8 cellular contexts compared by ENCODE assay signal in the genomic region with DNA sequence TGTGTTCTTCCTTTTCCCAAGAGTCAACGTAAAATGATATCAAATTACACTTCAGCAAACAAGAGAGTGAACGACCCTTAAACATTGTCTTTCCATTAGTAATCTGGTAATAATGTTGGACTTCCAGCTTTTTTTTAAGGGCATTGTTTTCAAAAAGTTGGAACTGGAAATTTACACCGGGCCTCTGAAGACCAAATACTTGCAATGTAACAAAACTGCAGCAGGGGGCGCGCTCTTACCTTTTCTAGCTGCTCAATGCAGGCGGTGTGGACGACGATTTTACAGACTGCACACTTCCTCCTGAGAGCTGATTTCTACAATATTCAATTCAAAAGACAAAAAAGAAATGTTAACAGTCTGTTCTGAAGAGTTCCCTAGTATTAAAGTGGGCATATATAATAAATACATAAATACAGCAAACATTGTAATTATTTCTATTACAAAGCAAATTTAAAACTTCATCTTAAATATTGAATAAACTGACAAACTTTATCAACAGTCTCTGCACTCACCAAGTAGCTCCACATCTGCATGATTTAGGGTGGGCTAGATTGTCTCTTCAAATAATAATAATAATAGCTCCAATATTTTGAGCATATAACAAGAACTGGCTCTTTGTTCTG.
DNase-seq lines count a peak whose midpoint lies in the region; TF ChIP-seq lines count a peak whose summit lies in the region.

No MANE protein-coding gene starts in this region.

- no peak for TF ChIP-seq EP300 in ovary (IDR thresholded peaks at IDR 0.05)

- in situ Hi-C loops in GM23248 (cut with MboI): no loop called here

- TF ChIP-seq POLR2A in ovary (IDR thresholded peaks at IDR 0.05): no peak
- TF ChIP-seq POLR2A in uterus (IDR thresholded peaks at IDR 0.05): no peak

- H2AFZ ChIP-seq in GM23248: peak overlapping the region; percentile 78

- peaks cover 5% of the 10 kb centered on the region; the same call in 1 of the 2 replicates for H3K79me2 ChIP-seq in GM23248 (ENCODE audit: insufficient read depth)

- peaks cover 32% of the 10 kb centered on the region for H3K4me1 ChIP-seq in GM23248 (ENCODE audit: insufficient read depth)
- H3K4me1 ChIP-seq in ovary (ENCODE audit: insufficient read depth): no peaks in the 10 kb centered on the region
- H3K4me1 ChIP-seq in uterus: no peaks in the 10 kb centered on the region

- H4K20me1 ChIP-seq in GM23248 (ENCODE audit: insufficient read depth): no peaks in the 10 kb centered on the region

- no peaks in the 10 kb centered on the region for H3K9me2 ChIP-seq in GM23248 (ENCODE audit: insufficient read depth)

- intact Hi-C loops in ovary (cut with DNase I) (loop anchor here in 2 of 4 donors (5.0 to 10.0 kb wide), 3 partner anchors 238 to 358 kb away; no protein-coding TSS in a partner anchor), uterus (cut with DNase I; ENCODE audit: low total_unique reads) (loop anchor here (10.0 kb wide), 1 partner anchor 238 kb away; no protein-coding TSS in a partner anchor)

- no peaks in the 10 kb centered on the region for H3K9me3 ChIP-seq in GM23248 (ENCODE audit: low read depth)
- H3K9me3 ChIP-seq in ovary: no peaks in the 10 kb centered on the region
- H3K9me3 ChIP-seq in uterus: no peaks in the 10 kb centered on the region

- H3K36me3 ChIP-seq in GM23248 (ENCODE audit: low read depth) (peaks cover 7% of the 10 kb centered on the region; the same call in 1 of the 2 replicates), ovary (no peaks in the 10 kb centered on the region), uterus (no peaks in the 10 kb centered on the region)

- H3F3A ChIP-seq in GM23248 (ENCODE audit: insufficient read depth): peaks cover 17% of the 10 kb centered on the region

- H3K4me2 ChIP-seq in GM23248 (ENCODE audit: unreplicated experiment): peak overlapping the region; percentile 37

- peak; percentile 32 for DNase-seq in DMS79 (lab: John Stamatoyannopoulos, UW)
- DNase-seq in GM23248: peak; percentile 90
- DNase-seq in LoVo (ENCODE audit: low spot score): peak; percentile 80
- peak; percentile 65 for DNase-seq in RPMI7951 (ENCODE audit: low read depth)
- peak; percentile 81 for DNase-seq in activated effector memory CD4-positive, alpha-beta T cell treated with anti-CD3 and anti-CD28 coated beads, Interleukin-2, amount 50 U/mL, for 16 hours
- DNase-seq in germinal center (ENCODE audit: low spot score): peak; percentile 30
- DNase-seq in ovary: peak; percentile 32 to 76 (median 71)
- DNase-seq in uterus: peak; percentile 78 to 80

- TF ChIP-seq CTCF in ovary (IDR thresholded peaks at IDR 0.05) (peak; percentile 36 to 53 (median 48)), uterus (IDR thresholded peaks at IDR 0.05) (peak; percentile 71 to 85 (median 77))

- peak overlapping the region; percentile 19; the same call in 1 of the 2 replicates for H3K4me3 ChIP-seq in GM23248
- H3K4me3 ChIP-seq in ovary: no peak overlapping the region
- H3K4me3 ChIP-seq in uterus: no peak overlapping the region

- no peaks in the 10 kb centered on the region for H3K27me3 ChIP-seq in GM23248 (replicated peaks; ENCODE audit: insufficient read depth)
- no peaks in the 10 kb centered on the region for H3K27me3 ChIP-seq in ovary
- no peaks in the 10 kb centered on the region for H3K27me3 ChIP-seq in uterus

- H3K9ac ChIP-seq in GM23248: peak overlapping the region; percentile 61

- WGBS in GM23248 (ENCODE audit: low coverage in 1 of 2, low lambda C conversion rate in 2 of 2, missing lambda C conversion rate in 2 of 2), 2 experiments: 0 to 4% methylated on average over 8 of the region's 8 CpGs
- WGBS in ovary, 3 donors: 3 to 4% (median 4%) methylated on average over 8 of the region's 8 CpGs

- H3K27ac ChIP-seq in GM23248: peak overlapping the region; percentile 60
- H3K27ac ChIP-seq in ovary: no peak overlapping the region
- H3K27ac ChIP-seq in uterus: no peak overlapping the region

Comparison
In these comparisons a context has a peak if more than half of its experiments do, and no peak if none do; other contexts are left out.
1. DNase-seq: peak in every context shown above with its lines; median percentile 90 in GM23248; 81 in activated effector memory CD4-positive, alpha-beta T cell treated with anti-CD3 and anti-CD28 coated beads, Interleukin-2, amount 50 U/mL, for 16 hours; 80 in LoVo; 79 in uterus; 71 in ovary; 65 in RPMI7951; 32 in DMS79; 30 in germinal center.